In genomic region chr5:120463991-120464626, GRCh38 we compare ENCODE assay signal across 9 cellular contexts. TPM values are rescaled to one million over a fixed set of nuclear protein-coding genes. Genes with fewer than 3 reads are reported as not detected.
DNase-seq lines count a peak whose midpoint lies in the region; ATAC-seq and TF ChIP-seq lines count a peak whose summit lies in the region.
"Had no signal": no experiment of that assay in that cellular context is flagged by ENCODE, and none has a peak within 500 bp of the region (broad histone marks: within the 10 kb centered on the region; RNA-seq: fewer than 3 reads in every experiment).

Gene PRR16 (plus strand): TSS chr5:120464300.

- peak within 1 kb of the TSS; percentile 65 for H3K9ac ChIP-seq in mesendoderm (ENCODE audit: low read length)

- no peaks in the 10 kb centered on the region for H3K79me1 ChIP-seq in mesendoderm (ENCODE audit: low read length)

- H3K23ac ChIP-seq in mesendoderm (ENCODE audit: low read length) = peak within 1 kb of the TSS; percentile 20

- H2BK15ac ChIP-seq in mesendoderm (replicated peaks; ENCODE audit: low read depth) = no peak within 1 kb of the TSS

- WGBS in mesendoderm (ENCODE audit: extremely low coverage, insufficient coverage, low lambda C conversion rate) = no CpG with 5 or more reads among the region's 62 CpGs

- peak within 1 kb of the TSS; percentile 82 for H3K56ac ChIP-seq in mesendoderm (ENCODE audit: low read length)

- no peak within 1 kb of the TSS for H3K18ac ChIP-seq in mesendoderm (ENCODE audit: low read length)

- H2BK5ac ChIP-seq in mesendoderm (ENCODE audit: low read length) = no peak within 1 kb of the TSS

- H3K27me3 ChIP-seq in mesendoderm (ENCODE audit: insufficient read depth, low read length, poor library complexity) = no peaks in the 10 kb centered on the region
- no peaks in the 10 kb centered on the region for H3K27me3 ChIP-seq in thoracic aorta (replicated peaks; ENCODE audit: insufficient read depth)

- no peak within 1 kb of the TSS for H3K4ac ChIP-seq in mesendoderm (ENCODE audit: low read depth, low read length)

- DNase-seq in Daoy (ENCODE audit: low read depth) = peak; percentile 80
- DNase-seq in SW 1271 (lab: John Stamatoyannopoulos, UW) = peak; percentile 41 to 68
- DNase-seq in epidermal melanocyte (ENCODE audit: insufficient read length, low spot score) = peak; percentile 42
- peak; percentile 80 for DNase-seq in mesendoderm
- DNase-seq in thoracic aorta (ENCODE audit: low spot score) = no peak
- DNase-seq in KG1 (lab: John Stamatoyannopoulos, UW) = no peak

- no peak within 1 kb of the TSS for H2AK5ac ChIP-seq in mesendoderm (ENCODE audit: low read length)

- ATAC-seq in GM19468 (IDR thresholded peaks at IDR 0.05; ENCODE audit: extremely low read depth, unreplicated experiment) = peak; percentile 60
- ATAC-seq in HG03469 (IDR thresholded peaks at IDR 0.05; ENCODE audit: unreplicated experiment) = peak; percentile 70
- ATAC-seq in thoracic aorta (ENCODE audit: insufficient number of reproducible peaks, low FRiP score, low read depth) = peak; percentile 66

- H3K4me3 ChIP-seq in mesendoderm (ENCODE audit: low read length) (peak within 1 kb of the TSS; percentile 56), thoracic aorta (peak within 1 kb of the TSS; percentile 93)

- H3K9me3 ChIP-seq in thoracic aorta = no peaks in the 10 kb centered on the region

- peak within 1 kb of the TSS; percentile 47 for H3K4me2 ChIP-seq in mesendoderm (ENCODE audit: low read length)

- H2BK120ac ChIP-seq in mesendoderm (ENCODE audit: low read depth, low read length) = no peak within 1 kb of the TSS

- H3K36me3 ChIP-seq in mesendoderm (ENCODE audit: control insufficient read depth, insufficient read depth, low read length) (no peaks in the 10 kb centered on the region), thoracic aorta (no peaks in the 10 kb centered on the region)

- no peak within 1 kb of the TSS for H4K8ac ChIP-seq in mesendoderm (ENCODE audit: low read depth, low read length)

- no peak within 1 kb of the TSS for H4K5ac ChIP-seq in mesendoderm (ENCODE audit: low read length)

- TF ChIP-seq CTCF in thoracic aorta (IDR thresholded peaks at IDR 0.05) = peak; percentile 42

- H3K4me1 ChIP-seq in mesendoderm (ENCODE audit: control insufficient read depth, low read depth, low read length) (no peaks in the 10 kb centered on the region), thoracic aorta (ENCODE audit: control insufficient read depth in 1 of 2, low read depth in 2 of 2) (peaks cover 10 to 29% of the 10 kb centered on the region in 2 donors)

- no peak within 1 kb of the TSS for H3K27ac ChIP-seq in mesendoderm (ENCODE audit: low read depth, low read length)
- H3K27ac ChIP-seq in thoracic aorta = peak within 1 kb of the TSS; percentile 83 to 85

- no peaks in the 10 kb centered on the region for H3K79me2 ChIP-seq in mesendoderm (ENCODE audit: control insufficient read depth, insufficient read depth, low read length)

RNA-seq across cellular contexts. Expression of gene PRR16, which starts in this region (rescaled TPM):
- total RNA-seq in Daoy (2014; rRNA removed; shearing (Covaris generic)) = 1.3 and 3.3 TPM in 2 replicates
- 0.86 TPM for polyA plus RNA-seq in mesendoderm (2013, experiment 1 of 2)
- 0.78 TPM for polyA plus RNA-seq in mesendoderm (2013, experiment 2 of 2)
- total RNA-seq in thoracic aorta = 10 to 100 TPM; 19.8 to 25.5 TPM
- total RNA-seq: activated naive CD4-positive, alpha-beta T cell treated with anti-CD3 and anti-CD28 coated beads, Interleukin-2, amount 50 U/mL, for 72 hours had no signal

Comparison
In these comparisons a context has a peak if more than half of its experiments do, and no peak if none do; other contexts are left out.
1. DNase-seq: peak in Daoy (single experiment), SW 1271 (2 of 2), epidermal melanocyte (single experiment) and mesendoderm (single experiment); none in thoracic aorta (single experiment) and KG1 (single experiment).
2. Peak in every context shown above with its lines, with median percentiles within 50 percentile points of each other: ATAC-seq.